1 cellular context compared by ENCODE assay signal in genomic region chr9:123359546-123359945, GRCh38.
TF ChIP-seq lines count a peak whose summit lies in the region.

No MANE protein-coding gene starts in this region.

TF ChIP-seq in HepG2, 621 proteins besides CTCF, POLR2A, EP300 and RAD21:
- TF ChIP-seq NFE2 (CRISPR knock-in tag; IDR thresholded peaks at IDR 0.05) (no peak), ZNF138 (CRISPR knock-in tag; IDR thresholded peaks at IDR 0.05; ENCODE audit: low read depth) (no peak), ZNF34 (CRISPR knock-in tag; IDR thresholded peaks at IDR 0.05; ENCODE audit: borderline replicate concordance) (no peak), ZNF576 (CRISPR knock-in tag; IDR thresholded peaks at IDR 0.05) (no peak), TMF1 (CRISPR knock-in tag; IDR thresholded peaks at IDR 0.05; ENCODE audit: low read depth) (no peak), ZNF382 (CRISPR knock-in tag; IDR thresholded peaks at IDR 0.05; ENCODE audit: borderline replicate concordance) (no peak), ZNF230 (CRISPR knock-in tag; IDR thresholded peaks at IDR 0.05) (no peak), ZNF296 (CRISPR knock-in tag; conservative IDR thresholded peaks at IDR 0.05) (no peak), RBM22 (optimal IDR thresholded peaks at IDR 0.05; ENCODE audit: low read length) (no peak)
